In genomic region chr6:31538805-31539400, GRCh38 we compare ENCODE assay signal across 1 cellular context.
TF ChIP-seq lines count a peak whose summit lies in the region.

No MANE protein-coding gene starts in this region.

TF ChIP-seq in IMR-90, 13 proteins besides CTCF, POLR2A, EP300 and RAD21 (continued from another document):
- no peak for TF ChIP-seq SMC3 (IDR thresholded peaks at IDR 0.05; ENCODE audit: low read depth, low read length)
